18 cellular contexts compared by ENCODE assay signal in genomic region chr6:13362432-13362831, GRCh38. TPM values are rescaled to one million over a fixed set of nuclear protein-coding genes. Genes with fewer than 3 reads are reported as not detected.
A peak's percentile ranks its signal among the peaks of the same experiment; 100 is the strongest.
DNase-seq lines count a peak whose midpoint lies in the region; ATAC-seq and TF ChIP-seq lines count a peak whose summit lies in the region.
"Had no signal": no experiment of that assay in that cellular context is flagged by ENCODE, and none has a peak within 500 bp of the region (broad histone marks: within the 10 kb centered on the region; RNA-seq: fewer than 3 reads in every experiment).

No MANE protein-coding gene starts in this region.

- no peak overlapping the region for H3K27ac Mint-ChIP-seq in effector memory CD8-positive, alpha-beta T cell
- H3K27ac Mint-ChIP-seq: GM23338 had no signal

- H3K4me3 Mint-ChIP-seq in effector memory CD8-positive, alpha-beta T cell, result no peak overlapping the region
- H3K4me3 Mint-ChIP-seq: GM23338 had no signal

- H3K27me3 ChIP-seq in thyroid gland, result no peaks in the 10 kb centered on the region
- H3K27me3 ChIP-seq: adrenal gland had no signal

- DNase-seq in HK-2 (ENCODE audit: unreplicated experiment) (peak; percentile 59), astrocyte of the hippocampus (ENCODE audit: low read depth, low spot score) (peak; percentile 92), iris pigment epithelial cell (ENCODE audit: low read depth) (peak; percentile 38), thyroid gland (peak; percentile 29 to 56)
- DNase-seq in effector memory CD8-positive, alpha-beta T cell, result no peak
- DNase-seq: activated CD4-positive, alpha-beta T cell treated with anti-CD3 and anti-CD28 coated beads, Interleukin-2, amount 50 U/mL, for 1 hour; activated gamma-delta T cell; adrenal gland; effector CD4-positive, alpha-beta T cell; hippocampal formation; left colon; NCI-H1417; NCI-H526; stimulated activated naive CD4-positive, alpha-beta T cell had no signal

- intact Hi-C loops in thyroid gland (cut with DNase I), result no loop called here

- TF ChIP-seq CTCF in thyroid gland (IDR thresholded peaks at IDR 0.05), result no peak

- peaks cover 0 to 28% of the 10 kb centered on the region in 2 donors for H3K4me1 ChIP-seq in thyroid gland
- H3K4me1 ChIP-seq: adrenal gland had no signal

- H3K9me3 Mint-ChIP-seq in effector memory CD8-positive, alpha-beta T cell, result no peaks in the 10 kb centered on the region
- H3K9me3 Mint-ChIP-seq: GM23338 had no signal

- H3K4me1 Mint-ChIP-seq in effector memory CD8-positive, alpha-beta T cell (ENCODE audit: low read depth in 2 of 2), result peaks cover 4 to 5% of the 10 kb centered on the region in 2 donors

- no peaks in the 10 kb centered on the region for H3K27me3 Mint-ChIP-seq in effector memory CD8-positive, alpha-beta T cell

- WGBS in thyroid gland, 2 donors, result 46 to 50% methylated on average over 5 of the region's 5 CpGs

- H3K36me3 ChIP-seq in thyroid gland, result no peaks in the 10 kb centered on the region
- H3K36me3 ChIP-seq: adrenal gland had no signal

- TF ChIP-seq POLR2A in thyroid gland (IDR thresholded peaks at IDR 0.05), result no peak

- H3K36me3 Mint-ChIP-seq in effector memory CD8-positive, alpha-beta T cell (ENCODE audit: insufficient read depth), result peaks cover 6% of the 10 kb centered on the region

- peak overlapping the region in 2 of 3 donors; percentile 48 to 55 for H3K27ac ChIP-seq in thyroid gland
- H3K27ac ChIP-seq: adrenal gland had no signal

- no peak for ATAC-seq in HG02852 (IDR thresholded peaks at IDR 0.05; ENCODE audit: unreplicated experiment)
- ATAC-seq in GM18517 (IDR thresholded peaks at IDR 0.05; ENCODE audit: unreplicated experiment), result no peak
- ATAC-seq in effector memory CD8-positive, alpha-beta T cell (replicated peaks), result no peak
- ATAC-seq: GM23338, left colon, sciatic nerve had no signal

- H3K4me3 ChIP-seq in thyroid gland (replicated peaks in 1 of 3), result no peak overlapping the region
- H3K4me3 ChIP-seq: adrenal gland, GM23338 had no signal

- H3K9me3 ChIP-seq in thyroid gland, result no peaks in the 10 kb centered on the region
- H3K9me3 ChIP-seq: adrenal gland had no signal

RNA-seq across cellular contexts. Expression of gene TBC1D7, which starts 34.1 kb away (rescaled TPM):
- 10 to 100 TPM in 2 of 4 donors, 1 to 10 TPM in 2; 6.9 to 10.7 (median 9.6) TPM for total RNA-seq in thyroid gland

Comparison
In these comparisons a context has a peak if more than half of its experiments do, and no peak if none do; other contexts are left out.
1. DNase-seq: peak in HK-2 (single experiment), astrocyte of the hippocampus (single experiment), iris pigment epithelial cell (single experiment) and thyroid gland (2 of 2); none in effector memory CD8-positive, alpha-beta T cell (0 of 3).